ENCODE assay signal across 21 cellular contexts in genomic region chr6:109172096-109172495, GRCh38.
DNase-seq lines count a peak whose midpoint lies in the region; ATAC-seq, FAIRE-seq and TF ChIP-seq lines count a peak whose summit lies in the region.
"Had no signal": no experiment of that assay in that cellular context is flagged by ENCODE, and none has a peak within 500 bp of the region (broad histone marks: within the 10 kb centered on the region; RNA-seq: fewer than 3 reads in every experiment).

No MANE protein-coding gene starts in this region.

- H3K4me1 ChIP-seq in psoas muscle, result peaks cover 10% of the 10 kb centered on the region
- peaks cover 0 to 13% (median 0%) of the 10 kb centered on the region in 3 donors for H3K4me1 ChIP-seq in esophagus squamous epithelium
- H3K4me1 ChIP-seq: Peyer's patch had no signal

- intact Hi-C loops in psoas muscle (cut with DNase I) (no loop called here), esophagus squamous epithelium (cut with DNase I) (no loop called here)

- H3K27ac ChIP-seq in psoas muscle, result peak overlapping the region; percentile 39
- H3K27ac ChIP-seq in esophagus squamous epithelium, result no peak overlapping the region
- H3K27ac ChIP-seq in WERI-Rb-1, result no peak overlapping the region
- H3K27ac ChIP-seq: Peyer's patch had no signal

- peaks cover 4% of the 10 kb centered on the region; the same call in 1 of the 2 replicates for H3K36me3 Mint-ChIP-seq in HFFc6 (ENCODE audit: low read depth)

- FAIRE-seq in RCC 7860 (lab: Jason Lieb, UNC), result no peak
- FAIRE-seq: GM18507 had no signal

- TF ChIP-seq CTCF in HFFc6 (IDR thresholded peaks at IDR 0.05), result no peak
- no peak for TF ChIP-seq CTCF in psoas muscle (IDR thresholded peaks at IDR 0.05)
- TF ChIP-seq CTCF in esophagus squamous epithelium (IDR thresholded peaks at IDR 0.05), result no peak
- no peak for TF ChIP-seq CTCF in WERI-Rb-1 (IDR thresholded peaks at IDR 0.05; ENCODE audit: low read depth, low read length)
- TF ChIP-seq CTCF in GM20000 (IDR thresholded peaks at IDR 0.05; ENCODE audit: extremely low read depth, missing control alignments), result no peak

- no peaks in the 10 kb centered on the region for H3K27me3 Mint-ChIP-seq in HFFc6 (ENCODE audit: insufficient read depth)

- peak; percentile 32 for DNase-seq in HFFc6
- peak; percentile 36 for DNase-seq in RCC 7860 (ENCODE audit: low spot score)
- peak; percentile 11 for DNase-seq in iris pigment epithelial cell (ENCODE audit: low read depth)
- DNase-seq in psoas muscle, result no peak
- no peak for DNase-seq in esophagus squamous epithelium (lab: John Stamatoyannopoulos, UW)
- DNase-seq in WERI-Rb-1, result no peak
- no peak for DNase-seq in GM20000 (ENCODE audit: low spot score)
- DNase-seq: CD4-positive, alpha-beta T cell; DMS153; GDM1; KG1; NCI-H1105; NCI-H2029 treated with DMSO at 0.1 percent for 48 hours; NCI-H345; NCI-H524; NCI-H774; NK-92 treated with Interleukin-12 subunit alpha and Interleukin-12 subunit beta, amount 100 ng/mL, for 24 hours; Peyer's patch had no signal

- H3K4me1 Mint-ChIP-seq in HFFc6 (ENCODE audit: low read depth), result peaks cover 32% of the 10 kb centered on the region

- TF ChIP-seq POLR2A in esophagus squamous epithelium (IDR thresholded peaks at IDR 0.05), result no peak

- no peaks in the 10 kb centered on the region for H3K9me3 ChIP-seq in psoas muscle
- H3K9me3 ChIP-seq in esophagus squamous epithelium, result no peaks in the 10 kb centered on the region
- H3K9me3 ChIP-seq in WERI-Rb-1 (ENCODE audit: severe bottlenecking), result no peaks in the 10 kb centered on the region
- H3K9me3 ChIP-seq: Peyer's patch had no signal

- H3K27me3 ChIP-seq in psoas muscle (ENCODE audit: insufficient read depth in 3 of 3, low read length in 2 of 3), result no peaks in the 10 kb centered on the region
- H3K27me3 ChIP-seq in esophagus squamous epithelium, result peaks cover 0 to 3% (median 0%) of the 10 kb centered on the region in 4 donors
- no peaks in the 10 kb centered on the region for H3K27me3 ChIP-seq in WERI-Rb-1 (ENCODE audit: insufficient read depth, low read depth, severe bottlenecking)
- H3K27me3 ChIP-seq: Peyer's patch had no signal

- peaks cover 4% of the 10 kb centered on the region; the same call in 1 of the 2 replicates for H3K9me3 Mint-ChIP-seq in HFFc6
- H3K9me3 Mint-ChIP-seq: CD4-positive, alpha-beta T cell had no signal

- H3K4me3 ChIP-seq in psoas muscle, result no peak overlapping the region
- no peak overlapping the region for H3K4me3 ChIP-seq in esophagus squamous epithelium
- H3K4me3 ChIP-seq in WERI-Rb-1 (ENCODE audit: low read depth, low read length), result no peak overlapping the region
- H3K4me3 ChIP-seq: Peyer's patch had no signal

- H3K27ac Mint-ChIP-seq in HFFc6, result no peak overlapping the region
- H3K27ac Mint-ChIP-seq: CD4-positive, alpha-beta T cell had no signal

- H3K36me3 ChIP-seq in psoas muscle (ENCODE audit: insufficient read depth in 1 of 2, low read depth in 1 of 2), result no peaks in the 10 kb centered on the region
- no peaks in the 10 kb centered on the region for H3K36me3 ChIP-seq in esophagus squamous epithelium
- no peaks in the 10 kb centered on the region for H3K36me3 ChIP-seq in WERI-Rb-1
- H3K36me3 ChIP-seq: Peyer's patch had no signal

- 37 to 40% (median 40%) methylated on average over 1 of the region's 1 CpG for WGBS in psoas muscle, 3 donors
- 100% methylated on average over 1 of the region's 1 CpG; no CpG with 5 or more reads in 1 of the 2 donors for WGBS in esophagus squamous epithelium, 2 donors

- H3K4me3 Mint-ChIP-seq in HFFc6, result no peak overlapping the region
- H3K4me3 Mint-ChIP-seq: CD4-positive, alpha-beta T cell had no signal

- ATAC-seq in psoas muscle, result peak; percentile 83 to 96 (median 92)
- no peak for ATAC-seq in HG02884 (IDR thresholded peaks at IDR 0.05; ENCODE audit: unreplicated experiment)
- ATAC-seq: Right ventricle myocardium inferior had no signal

Comparison
In these comparisons a context has a peak if more than half of its experiments do, and no peak if none do; other contexts are left out.
1. DNase-seq: peak in HFFc6 (single experiment), RCC 7860 (single experiment) and iris pigment epithelial cell (single experiment); none in psoas muscle (0 of 2), esophagus squamous epithelium (single experiment), WERI-Rb-1 (single experiment) and GM20000 (single experiment).